Comparison of ENCODE assay signal across 8 cellular contexts in the genomic region with DNA sequence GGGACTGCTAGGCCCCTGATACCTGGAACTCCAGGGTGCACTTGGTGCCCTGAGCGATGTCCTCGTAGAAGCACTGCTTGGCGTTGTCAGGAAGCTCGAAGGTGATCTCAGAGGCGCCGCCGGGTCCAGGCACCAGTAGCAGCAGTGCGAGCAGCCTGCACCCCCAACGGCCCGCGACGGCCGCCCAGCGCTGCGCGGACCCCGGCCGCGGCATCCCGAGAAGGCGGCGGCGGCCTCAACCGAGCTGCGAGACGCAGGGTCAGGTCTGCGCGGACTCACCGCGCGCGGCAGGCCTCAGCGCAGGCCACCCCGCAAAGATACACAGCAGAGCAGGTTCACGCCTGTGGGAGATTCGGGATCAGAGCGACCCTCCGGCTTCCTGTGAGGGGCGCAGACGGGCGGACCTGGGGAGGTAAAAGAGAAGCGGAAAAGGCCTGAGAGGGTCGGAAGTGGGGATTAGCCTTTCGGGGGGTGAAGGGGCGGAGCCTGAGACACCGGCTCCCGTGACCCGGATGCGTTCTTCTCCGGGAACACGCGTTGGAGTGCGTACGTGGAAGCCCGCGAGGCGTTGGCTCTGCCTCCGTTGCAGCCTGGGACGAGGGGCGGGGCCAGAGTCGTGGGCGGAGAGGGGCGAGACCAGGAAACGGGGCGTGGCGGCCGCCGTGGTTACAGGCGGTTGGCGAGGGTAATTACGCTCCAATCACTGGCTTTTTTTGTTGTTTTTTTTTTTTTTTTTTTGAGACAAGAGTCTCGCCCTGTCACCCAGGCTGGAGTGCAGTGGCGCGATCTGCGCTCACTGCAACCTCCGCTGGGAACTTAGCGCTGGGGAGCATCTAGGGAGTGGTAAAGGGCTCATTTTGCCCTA. TPM values are rescaled to one million over a fixed set of nuclear protein-coding genes. Genes with fewer than 3 reads are reported as not detected.
A peak's percentile ranks its signal among the peaks of the same experiment; 100 is the strongest.
DNase-seq lines count a peak whose midpoint lies in the region; ATAC-seq and TF ChIP-seq lines count a peak whose summit lies in the region.

Gene TMED7, minus strand, starts transcription at position 458 of the 865 bp plus-strand sequence. Its CDS starts 244 bp downstream, at position 214.

- H2BK5ac ChIP-seq in mesendoderm (ENCODE audit: low read length), result peak within 1 kb of the TSS; percentile 72

- no peaks in the 10 kb centered on the region for H3K4me1 ChIP-seq in NT2/D1 (ENCODE audit: insufficient read depth, insufficient read length)
- H3K4me1 ChIP-seq in endodermal cell (ENCODE audit: control insufficient read depth, insufficient read depth, low read length), result no peaks in the 10 kb centered on the region
- H3K4me1 ChIP-seq in mesendoderm (ENCODE audit: control insufficient read depth, low read depth, low read length), result peaks cover 5% of the 10 kb centered on the region

- H2AK5ac ChIP-seq in mesendoderm (ENCODE audit: low read length), result no peak within 1 kb of the TSS

- H3K27me3 ChIP-seq in NT2/D1 (ENCODE audit: insufficient read depth, insufficient read length), result no peaks in the 10 kb centered on the region
- no peaks in the 10 kb centered on the region for H3K27me3 ChIP-seq in endodermal cell (ENCODE audit: control insufficient read depth, insufficient read depth, low read length, poor library complexity, severe bottlenecking)
- no peaks in the 10 kb centered on the region for H3K27me3 ChIP-seq in mesendoderm (ENCODE audit: insufficient read depth, low read length, poor library complexity)

- no peak within 1 kb of the TSS for H3K27ac Mint-ChIP-seq in activated CD8-positive, alpha-beta memory T cell treated with anti-CD3 and anti-CD28 coated beads, Interleukin-2, amount 10 ng/mL, durations not matched to agents 7 days and 5 days
- H3K27ac Mint-ChIP-seq in endodermal cell, result peak within 1 kb of the TSS; percentile 96

- peak; percentile 90 for ATAC-seq in GM21381 (IDR thresholded peaks at IDR 0.05; ENCODE audit: unreplicated experiment)
- ATAC-seq in activated CD8-positive, alpha-beta memory T cell treated with anti-CD3 and anti-CD28 coated beads, Interleukin-2, amount 10 ng/mL, durations not matched to agents 7 days and 5 days, result peak; percentile 94

- peaks cover 40% of the 10 kb centered on the region for H3K79me2 ChIP-seq in mesendoderm (ENCODE audit: control insufficient read depth, insufficient read depth, low read length)

- peak within 1 kb of the TSS; percentile 93 for H3K9ac ChIP-seq in NT2/D1 (ENCODE audit: insufficient read length, low read depth)
- peak within 1 kb of the TSS; percentile 83 for H3K9ac ChIP-seq in endodermal cell (ENCODE audit: extremely low read depth, low read length, poor library complexity, severe bottlenecking)
- H3K9ac ChIP-seq in mesendoderm (ENCODE audit: low read length), result peak within 1 kb of the TSS; percentile 97

- H3K36me3 ChIP-seq in NT2/D1 (ENCODE audit: insufficient read depth, insufficient read length, low read length) (peaks cover 20% of the 10 kb centered on the region), endodermal cell (ENCODE audit: control insufficient read depth, insufficient read depth, low read length) (peaks cover 11% of the 10 kb centered on the region), mesendoderm (ENCODE audit: control insufficient read depth, insufficient read depth, low read length) (no peaks in the 10 kb centered on the region)

- H3K27ac ChIP-seq in endodermal cell (ENCODE audit: low read depth, low read length) (peak within 1 kb of the TSS; percentile 85), mesendoderm (ENCODE audit: low read depth, low read length) (peak within 1 kb of the TSS; percentile 65)

- CTCF ChIA-PET in activated CD8-positive, alpha-beta memory T cell treated with anti-CD3 and anti-CD28 coated beads, Interleukin-2, amount 10 ng/mL, durations not matched to agents 7 days and 5 days (lab: Charles Lee), result interaction anchor here (0.8 to 3.5 kb wide), 8 partner anchors 9 to 215 kb away, joined by 3 to 20 read pairs (median 4); partner anchors contain the start of genes ATG12 and TICAM2

- no peak within 1 kb of the TSS for H2BK15ac ChIP-seq in mesendoderm (replicated peaks; ENCODE audit: low read depth)

- H3K4me3 ChIP-seq in NT2/D1 (ENCODE audit: insufficient read length, low read depth) (peak within 1 kb of the TSS; percentile 87), endodermal cell (ENCODE audit: low read length) (peak within 1 kb of the TSS; percentile 89), mesendoderm (ENCODE audit: low read length) (peak within 1 kb of the TSS; percentile 95)

- no peak within 1 kb of the TSS for H3K23ac ChIP-seq in mesendoderm (ENCODE audit: low read length)

- H3K4me3 Mint-ChIP-seq in activated CD8-positive, alpha-beta memory T cell treated with anti-CD3 and anti-CD28 coated beads, Interleukin-2, amount 10 ng/mL, durations not matched to agents 7 days and 5 days, result no peak within 1 kb of the TSS
- no peak within 1 kb of the TSS for H3K4me3 Mint-ChIP-seq in endodermal cell

- 0 to 1% methylated on average over 21 to 77 of the region's 77 CpGs for WGBS in endodermal cell (ENCODE audit: insufficient coverage in 1 of 2, insufficient read length in 1 of 2), 2 experiments
- no CpG with 5 or more reads among the region's 77 CpGs for WGBS in mesendoderm (ENCODE audit: extremely low coverage, insufficient coverage, low lambda C conversion rate)

- peaks cover 15% of the 10 kb centered on the region for H3K79me1 ChIP-seq in mesendoderm (ENCODE audit: low read length)

- TF ChIP-seq CTCF in endodermal cell (conservative IDR thresholded peaks at IDR 0.05), result no peak

- no peak within 1 kb of the TSS for H4K5ac ChIP-seq in mesendoderm (ENCODE audit: low read length)

- peak within 1 kb of the TSS; percentile 64 for H3K4me2 ChIP-seq in mesendoderm (ENCODE audit: low read length)

- H4K8ac ChIP-seq in mesendoderm (ENCODE audit: low read depth, low read length), result no peak within 1 kb of the TSS

- peak within 1 kb of the TSS; percentile 48 for H3K4ac ChIP-seq in mesendoderm (ENCODE audit: low read depth, low read length)

- peak within 1 kb of the TSS; percentile 98 for H3K56ac ChIP-seq in mesendoderm (ENCODE audit: low read length)

- H3K9me3 ChIP-seq in NT2/D1 (ENCODE audit: insufficient read depth, low read length), result no peaks in the 10 kb centered on the region
- no peaks in the 10 kb centered on the region for H3K9me3 ChIP-seq in endodermal cell (ENCODE audit: control insufficient read depth, low read length)

- peak within 1 kb of the TSS; percentile 20 for H3K18ac ChIP-seq in mesendoderm (ENCODE audit: low read length)

- no peaks in the 10 kb centered on the region for H3K9me3 Mint-ChIP-seq in activated CD8-positive, alpha-beta memory T cell treated with anti-CD3 and anti-CD28 coated beads, Interleukin-2, amount 10 ng/mL, durations not matched to agents 7 days and 5 days (ENCODE audit: low read depth)
- H3K9me3 Mint-ChIP-seq in endodermal cell, result no peaks in the 10 kb centered on the region

- DNase-seq in COR-L47 (lab: John Stamatoyannopoulos, UW) (peak; percentile 97), HUDEP-2 (lab: John Stamatoyannopoulos, UW; ENCODE audit: unreplicated experiment in 76 of 76) (peak; percentile 62 to 99 (median 98)), NT2/D1 (ENCODE audit: low read depth, low spot score) (peak; percentile 71), endodermal cell (peak; percentile 98), mesendoderm (peak; percentile 97)
- DNase-seq in activated CD8-positive, alpha-beta memory T cell treated with anti-CD3 and anti-CD28 coated beads, Interleukin-2, amount 10 ng/mL, durations not matched to agents 7 days and 5 days, result peak; percentile 100
- peak; percentile 99 for DNase-seq in stimulated activated CD8-positive, alpha-beta memory T cell treated with anti-CD3 and anti-CD28 coated beads, Interleukin-15, amount 100 ng/mL, for 1 hour (ENCODE audit: low read depth)

- H3K27me3 Mint-ChIP-seq in activated CD8-positive, alpha-beta memory T cell treated with anti-CD3 and anti-CD28 coated beads, Interleukin-2, amount 10 ng/mL, durations not matched to agents 7 days and 5 days, result no peaks in the 10 kb centered on the region
- H3K27me3 Mint-ChIP-seq in endodermal cell (ENCODE audit: insufficient read depth), result no peaks in the 10 kb centered on the region

- H3K4me1 Mint-ChIP-seq in activated CD8-positive, alpha-beta memory T cell treated with anti-CD3 and anti-CD28 coated beads, Interleukin-2, amount 10 ng/mL, durations not matched to agents 7 days and 5 days, result peaks cover 29% of the 10 kb centered on the region
- H3K4me1 Mint-ChIP-seq in endodermal cell, result peaks cover 2% of the 10 kb centered on the region

- H3K36me3 Mint-ChIP-seq in activated CD8-positive, alpha-beta memory T cell treated with anti-CD3 and anti-CD28 coated beads, Interleukin-2, amount 10 ng/mL, durations not matched to agents 7 days and 5 days, result peaks cover 11% of the 10 kb centered on the region
- no peaks in the 10 kb centered on the region for H3K36me3 Mint-ChIP-seq in endodermal cell (ENCODE audit: low read depth)

- H2BK120ac ChIP-seq in mesendoderm (ENCODE audit: low read depth, low read length), result no peak within 1 kb of the TSS

RNA-seq across cellular contexts. Expression of gene TMED7, which starts in this region (rescaled TPM):
- 10 to 100 TPM; 41.8 to 44.3 TPM for total RNA-seq in activated CD8-positive, alpha-beta memory T cell treated with anti-CD3 and anti-CD28 coated beads, Interleukin-2, amount 10 ng/mL, durations not matched to agents 7 days and 5 days
- 10 to 100 TPM; 64.4 to 75.3 TPM for total RNA-seq in endodermal cell
- 57.3 TPM for polyA plus RNA-seq in endodermal cell (2013, experiment 1 of 2)
- polyA plus RNA-seq in endodermal cell (2013, experiment 2 of 2), result 60.9 TPM
- 41.5 TPM for polyA plus RNA-seq in mesendoderm (2013, experiment 1 of 2)
- 41.6 TPM for polyA plus RNA-seq in mesendoderm (2013, experiment 2 of 2)

Comparison
In these comparisons a context has a peak if more than half of its experiments do, and no peak if none do; other contexts are left out.
1. Peak in every context shown above with its lines: DNase-seq, ATAC-seq, H3K4me3 ChIP-seq and H3K27ac ChIP-seq.